ENCODE assay signal across 1 cellular context in genomic region chr7:26398436-26399308, GRCh38.
A peak's percentile ranks its signal among the peaks of the same experiment; 100 is the strongest.
TF ChIP-seq lines count a peak whose summit lies in the region.

No MANE protein-coding gene starts in this region.

TF ChIP-seq in HepG2, 621 proteins besides CTCF, POLR2A, EP300 and RAD21 (continued from another document):
- TF ChIP-seq ZNF670 (CRISPR knock-in tag; IDR thresholded peaks at IDR 0.05; ENCODE audit: borderline replicate concordance) (peak; percentile 54; the same call in 1 of the 2 replicates), NCOA5 (CRISPR knock-in tag; IDR thresholded peaks at IDR 0.05) (no peak), TOPORS (CRISPR knock-in tag; IDR thresholded peaks at IDR 0.05) (no peak), BCL3 (CRISPR knock-in tag; IDR thresholded peaks at IDR 0.05) (peak; percentile 61; the same call in 1 of the 2 replicates), HMGA1 (CRISPR knock-in tag; conservative IDR thresholded peaks at IDR 0.05) (no peak), ZNF274 (CRISPR knock-in tag; IDR thresholded peaks at IDR 0.05) (0 out of 2 replicates have a peak, but pooled peaks have one; percentile 32), ZNF879 (CRISPR knock-in tag; IDR thresholded peaks at IDR 0.05) (no peak), ZNF558 (CRISPR knock-in tag; IDR thresholded peaks at IDR 0.05; ENCODE audit: borderline replicate concordance) (0 out of 2 replicates have a peak, but pooled peaks have one; percentile 49), ZNF703 (CRISPR knock-in tag; IDR thresholded peaks at IDR 0.05; ENCODE audit: borderline replicate concordance) (peak; percentile 48; the same call in 1 of the 2 replicates), CENPT (CRISPR knock-in tag; IDR thresholded peaks at IDR 0.05; ENCODE audit: low read depth) (no peak), CERS6 (CRISPR knock-in tag; IDR thresholded peaks at IDR 0.05) (no peak), HIVEP1 (CRISPR knock-in tag; IDR thresholded peaks at IDR 0.05) (0 out of 2 replicates have a peak, but pooled peaks have one; percentile 35), ZNF251 (CRISPR knock-in tag; IDR thresholded peaks at IDR 0.05) (no peak), ZNF616 (CRISPR knock-in tag; IDR thresholded peaks at IDR 0.05; ENCODE audit: low read depth) (no peak), ZNF619 (CRISPR knock-in tag; IDR thresholded peaks at IDR 0.05) (0 out of 2 replicates have a peak, but pooled peaks have one; percentile 26), ZNF772 (CRISPR knock-in tag; IDR thresholded peaks at IDR 0.05) (peak; percentile 42; the same call in 1 of the 2 replicates), ZNF709 (CRISPR knock-in tag; IDR thresholded peaks at IDR 0.05) (peak; percentile 27; the same call in 1 of the 2 replicates), ZNF124 (CRISPR knock-in tag; IDR thresholded peaks at IDR 0.05) (no peak), ZNF704 (CRISPR knock-in tag; IDR thresholded peaks at IDR 0.05; ENCODE audit: borderline replicate concordance) (no peak), EED (CRISPR knock-in tag; IDR thresholded peaks at IDR 0.05) (0 out of 2 replicates have a peak, but pooled peaks have one; percentile 45), ZFX (CRISPR knock-in tag; IDR thresholded peaks at IDR 0.05; ENCODE audit: low read depth) (peak; percentile 21; the same call in 1 of the 2 replicates), POGK (CRISPR knock-in tag; conservative IDR thresholded peaks at IDR 0.05) (0 out of 2 replicates have a peak, but pooled peaks have one; percentile 13), ZFP41 (CRISPR knock-in tag; IDR thresholded peaks at IDR 0.05; ENCODE audit: borderline replicate concordance) (no peak), SRSF1 (optimal IDR thresholded peaks at IDR 0.05; ENCODE audit: low read depth, low read length) (no peak), ZBTB42 (CRISPR knock-in tag; IDR thresholded peaks at IDR 0.05) (no peak), MBD4 (IDR thresholded peaks at IDR 0.05; ENCODE audit: borderline replicate concordance, low read length) (no peak), ZNF687 (CRISPR knock-in tag; IDR thresholded peaks at IDR 0.05) (peak; percentile 77), FOXA1 (IDR thresholded peaks at IDR 0.05) (no peak), FOXA1 (CRISPR knock-in tag; IDR thresholded peaks at IDR 0.05) (no peak), MAX (IDR thresholded peaks at IDR 0.05) (peak; percentile 43; the same call in 1 of the 2 replicates), ZBTB40 (IDR thresholded peaks at IDR 0.05) (no peak), ZBTB40 (CRISPR knock-in tag; IDR thresholded peaks at IDR 0.05) (peak; percentile 35; the same call in 1 of the 2 replicates), MTF2 (CRISPR knock-in tag; IDR thresholded peaks at IDR 0.05; ENCODE audit: borderline replicate concordance) (peak; percentile 51; the same call in 1 of the 2 replicates), KDM4B (CRISPR knock-in tag; IDR thresholded peaks at IDR 0.05) (no peak), NR2F1 (CRISPR knock-in tag; IDR thresholded peaks at IDR 0.05) (no peak), ZFP82 (CRISPR knock-in tag; IDR thresholded peaks at IDR 0.05; ENCODE audit: borderline replicate concordance) (peak; percentile 39; the same call in 1 of the 2 replicates)
